In the genomic region with DNA sequence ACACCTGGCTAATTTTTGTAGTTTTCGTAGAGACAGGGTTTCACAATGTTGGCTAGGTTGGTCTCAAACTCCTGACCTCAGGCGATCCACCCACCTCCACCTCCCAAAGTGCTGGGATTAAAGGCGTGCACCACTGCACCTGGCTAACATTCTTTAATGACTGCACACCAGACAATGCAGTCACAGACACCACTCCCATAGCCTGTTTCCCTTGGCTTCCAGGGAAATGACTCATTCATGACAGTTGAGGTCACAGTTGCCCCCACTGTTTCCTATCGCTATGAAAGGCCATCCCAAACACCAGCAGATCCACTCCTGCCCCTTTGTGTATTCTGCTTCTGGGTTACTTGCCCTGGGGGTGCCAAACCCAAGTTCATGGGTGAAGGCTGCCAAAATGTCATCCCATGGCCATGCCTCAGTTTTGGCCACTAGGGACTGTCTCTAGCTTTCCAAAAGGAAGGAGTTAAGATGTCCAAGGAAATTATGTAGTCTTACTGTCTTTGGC, we compare ENCODE assay signal across 1 cellular context.
TF ChIP-seq lines count a peak whose summit lies in the region.

No MANE protein-coding gene starts in this region.

TF ChIP-seq in endothelial cell of umbilical vein, 7 proteins besides CTCF, POLR2A, EP300 and RAD21 (continued from another document):
- TF ChIP-seq, protein P1, sequence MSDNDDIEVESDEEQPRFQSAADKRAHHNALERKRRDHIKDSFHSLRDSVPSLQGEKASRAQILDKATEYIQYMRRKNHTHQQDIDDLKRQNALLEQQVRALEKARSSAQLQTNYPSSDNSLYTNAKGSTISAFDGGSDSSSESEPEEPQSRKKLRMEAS (IDR thresholded peaks at IDR 0.05; ENCODE audit: insufficient read depth, insufficient read length), result no peak
- peak; percentile 22 for TF ChIP-seq POLR2AphosphoS5 (IDR thresholded peaks at IDR 0.05; ENCODE audit: insufficient read depth, low read depth, low read length)
